In the genomic region with DNA sequence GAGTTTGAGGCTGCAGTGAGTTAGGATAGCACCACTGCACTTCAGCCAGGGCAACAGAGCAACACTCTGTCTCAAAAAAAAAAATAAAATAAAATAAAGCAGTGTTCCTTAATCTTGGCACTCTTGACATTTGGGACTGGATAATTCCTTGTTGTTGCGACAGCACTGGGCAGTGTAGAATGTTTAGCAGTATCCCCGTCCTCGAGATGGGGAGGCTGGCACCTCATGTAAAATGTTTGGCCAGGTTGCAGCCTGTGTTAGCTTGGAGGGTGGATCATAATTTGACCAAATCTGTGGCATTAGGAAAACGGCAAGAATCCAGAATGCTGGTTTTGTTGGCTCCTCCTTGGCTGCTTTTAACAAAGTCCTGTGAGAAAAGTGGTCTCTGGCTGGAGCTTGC, we compare ENCODE assay signal across 3 cellular contexts.
"Had no signal": no experiment of that assay in that cellular context is flagged by ENCODE, and none has a peak within 500 bp of the region (broad histone marks: within the 10 kb centered on the region; RNA-seq: fewer than 3 reads in every experiment).

No MANE protein-coding gene starts in this region.

- ATAC-seq: GM12878 had no signal

- DNase-seq: GDM1, GF-D8 had no signal

- H3K4me3 ChIP-seq: GM12878 had no signal
